In the genomic region with DNA sequence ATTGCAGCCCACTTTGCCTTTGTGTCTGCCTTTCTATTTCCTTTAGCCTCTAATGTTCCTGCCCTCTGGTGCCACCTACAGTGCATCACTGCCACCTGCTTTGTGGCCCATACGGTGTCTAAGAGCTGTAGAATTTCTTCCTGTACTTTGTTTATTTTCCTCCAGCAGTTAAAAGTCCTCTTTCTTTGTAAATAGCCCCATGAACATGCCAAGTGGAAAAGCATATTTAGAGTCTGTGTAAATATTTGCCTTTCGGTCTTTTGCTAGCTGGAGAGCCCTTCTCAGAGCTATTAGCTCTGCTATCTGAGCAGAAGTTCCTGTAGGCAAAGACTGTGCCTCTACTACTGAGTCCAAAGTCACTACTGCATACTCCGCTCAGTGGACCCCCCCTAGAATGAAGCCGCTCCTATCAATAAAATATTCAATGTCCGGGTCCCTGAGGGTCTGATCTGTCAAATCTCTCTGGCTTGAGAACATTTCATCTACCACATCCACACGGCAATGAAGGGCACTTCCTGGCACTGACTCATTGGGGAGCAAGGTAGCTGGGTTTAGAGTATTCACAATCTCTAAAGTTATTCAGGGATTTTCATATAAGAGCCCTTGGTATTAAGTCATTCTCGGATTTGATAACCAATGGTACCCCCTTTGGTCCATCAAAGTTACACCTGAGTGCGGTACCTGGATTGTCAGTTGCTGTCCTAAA, we compare ENCODE assay signal across 9 cellular contexts. TPM values are rescaled to one million over a fixed set of nuclear protein-coding genes. Genes with fewer than 3 reads are reported as not detected.
DNase-seq lines count a peak whose midpoint lies in the region; FAIRE-seq and TF ChIP-seq lines count a peak whose summit lies in the region.
"Had no signal": no experiment of that assay in that cellular context is flagged by ENCODE, and none has a peak within 500 bp of the region (broad histone marks: within the 10 kb centered on the region; RNA-seq: fewer than 3 reads in every experiment).

No MANE protein-coding gene starts in this region.

- H3K27ac ChIP-seq in GM23248 (no peak overlapping the region), endothelial cell of umbilical vein (ENCODE audit: insufficient read depth, low read depth, low read length) (peak overlapping the region; percentile 22), small intestine (ENCODE audit: low read depth in 1 of 2, low read length in 1 of 2) (peak overlapping the region; percentile 14 to 43)
- H3K27ac ChIP-seq: BLaER1 had no signal

- dilution Hi-C loops in endothelial cell of umbilical vein (cut with MboI; ENCODE audit: extremely low pct_ligation_motif_present, low sequenced_read_pairs): no loop called here

- BruUV-seq in endothelial cell of umbilical vein (replicated peaks; lab: Mats Ljungman, UMichigan): no TSS peak

- POLR2A ChIA-PET in endothelial cell of umbilical vein (lab: Charles Lee): interaction anchor here (1.0 kb wide), 1 partner anchor 57 kb away, joined by 3 read pairs; no protein-coding TSS in a partner anchor

- no peaks in the 10 kb centered on the region for H3K9me3 ChIP-seq in GM23248 (ENCODE audit: low read depth)
- H3K9me3 ChIP-seq in endothelial cell of umbilical vein (replicated peaks; ENCODE audit: control insufficient read depth, insufficient read depth, low read length): no peaks in the 10 kb centered on the region
- no peaks in the 10 kb centered on the region for H3K9me3 ChIP-seq in small intestine (ENCODE audit: control insufficient read depth, low read depth)

- TF ChIP-seq POLR2A in endothelial cell of umbilical vein (IDR thresholded peaks at IDR 0.05; ENCODE audit: low read depth, low read length): no peak

- H3K9me1 ChIP-seq in endothelial cell of umbilical vein (replicated peaks; ENCODE audit: control insufficient read depth, extremely low read depth, insufficient read depth, low read length): no peaks in the 10 kb centered on the region

- H3K4me2 ChIP-seq in GM23248 (ENCODE audit: unreplicated experiment) (no peak overlapping the region), endothelial cell of umbilical vein (ENCODE audit: insufficient read depth, low read length) (no peak overlapping the region)
- H3K4me2 ChIP-seq: BLaER1 had no signal

- H3K79me2 ChIP-seq in GM23248 (ENCODE audit: insufficient read depth) (no peaks in the 10 kb centered on the region), endothelial cell of umbilical vein (ENCODE audit: control insufficient read depth, insufficient read depth, low read length) (no peaks in the 10 kb centered on the region)

- no peaks in the 10 kb centered on the region for H3K36me3 ChIP-seq in GM23248 (ENCODE audit: low read depth)
- no peaks in the 10 kb centered on the region for H3K36me3 ChIP-seq in endothelial cell of umbilical vein (ENCODE audit: control insufficient read depth in 2 of 2, extremely low read depth in 1 of 2, insufficient read depth in 2 of 2, low read length in 2 of 2)
- H3K36me3 ChIP-seq in small intestine (ENCODE audit: control insufficient read depth in 2 of 2, insufficient read depth in 2 of 2, low read length in 2 of 2): no peaks in the 10 kb centered on the region
- H3K36me3 ChIP-seq: BLaER1 had no signal

- in situ Hi-C loops in GM23248 (cut with MboI): loop anchor here (10.0 kb wide), 1 partner anchor 129 kb away; no protein-coding TSS in a partner anchor

- no peaks in the 10 kb centered on the region for H3K9me2 ChIP-seq in GM23248 (ENCODE audit: insufficient read depth)

- H3K27me3 ChIP-seq in GM23248 (replicated peaks; ENCODE audit: insufficient read depth) (no peaks in the 10 kb centered on the region), endothelial cell of umbilical vein (ENCODE audit: control insufficient read depth in 2 of 2, insufficient read depth in 2 of 2, low read length in 2 of 2) (no peaks in the 10 kb centered on the region), small intestine (ENCODE audit: control insufficient read depth in 2 of 2, insufficient read depth in 2 of 2, low read length in 2 of 2) (no peaks in the 10 kb centered on the region)
- H3K27me3 ChIP-seq: BLaER1 had no signal

- DNase-seq in NCI-H2081 (lab: John Stamatoyannopoulos, UW) (peak; percentile 5 to 45), NCI-H2081 treated with DMSO at 0.1 percent for 48 hours (lab: John Stamatoyannopoulos, UW) (no peak), GM23248 (peak; percentile 63), T-helper 1 cell (peak in 3 of 5 donors; percentile 15 to 39 (median 25)), endothelial cell of umbilical vein (ENCODE audit: low read depth, low spot score) (peak; percentile 76), small intestine (peak; percentile 80), GM19238 (ENCODE audit: insufficient read length, low spot score) (no peak)

- peak; percentile 70 for FAIRE-seq in endothelial cell of umbilical vein (lab: Jason Lieb, UNC)
- no peak for FAIRE-seq in small intestine (lab: Jason Lieb, UNC)

- WGBS in GM23248 (ENCODE audit: low coverage in 1 of 2, low lambda C conversion rate in 2 of 2, missing lambda C conversion rate in 2 of 2), 2 experiments: 44% methylated on average over 8 of the region's 8 CpGs
- WGBS in small intestine, 3 donors: 32 to 42% (median 35%) methylated on average over 8 of the region's 8 CpGs

- no peak overlapping the region for H2AFZ ChIP-seq in GM23248
- peak overlapping the region; percentile 81 for H2AFZ ChIP-seq in endothelial cell of umbilical vein (ENCODE audit: low read depth, low read length)

- H3K4me3 ChIP-seq in GM23248: no peak overlapping the region
- no peak overlapping the region for H3K4me3 ChIP-seq in endothelial cell of umbilical vein (replicated peaks in 1 of 3; ENCODE audit: insufficient read depth in 1 of 3, low read depth in 1 of 3, low read length in 3 of 3)
- H3K4me3 ChIP-seq in small intestine (ENCODE audit: low read depth in 1 of 2, low read length in 2 of 2): no peak overlapping the region
- H3K4me3 ChIP-seq: BLaER1 had no signal

- no peaks in the 10 kb centered on the region for H4K20me1 ChIP-seq in GM23248 (ENCODE audit: insufficient read depth)
- no peaks in the 10 kb centered on the region for H4K20me1 ChIP-seq in endothelial cell of umbilical vein (replicated peaks; ENCODE audit: control insufficient read depth, extremely low read depth, insufficient read depth, low read length)
- H4K20me1 ChIP-seq: BLaER1 had no signal

- CTCF ChIA-PET in endothelial cell of umbilical vein (lab: Charles Lee): interaction anchor here (0.6 to 3.5 kb wide), 38 partner anchors 8 to 682 kb away, joined by 3 to 63 read pairs (median 6); a partner anchor contains a TSS

- intact Hi-C loops in endothelial cell of umbilical vein (cut with micrococcal nuclease): loop anchor here (1.0 kb wide), 7 partner anchors 23 to 360 kb away; a partner anchor contains a TSS

- no peaks in the 10 kb centered on the region for H3K4me1 ChIP-seq in GM23248 (ENCODE audit: insufficient read depth)
- peaks cover 11% of the 10 kb centered on the region for H3K4me1 ChIP-seq in endothelial cell of umbilical vein (ENCODE audit: control insufficient read depth, extremely low read depth, insufficient read depth, low read length)
- H3K4me1 ChIP-seq in small intestine (ENCODE audit: control insufficient read depth in 2 of 2, insufficient read depth in 1 of 2, low read depth in 1 of 2, low read length in 1 of 2): no peaks in the 10 kb centered on the region
- H3K4me1 ChIP-seq: BLaER1 had no signal

- H3K9ac ChIP-seq in GM23248 (no peak overlapping the region), endothelial cell of umbilical vein (replicated peaks; ENCODE audit: extremely low read depth, insufficient read depth, low read length) (no peak overlapping the region)
- H3K9ac ChIP-seq: BLaER1 had no signal

- no peaks in the 10 kb centered on the region for H3F3A ChIP-seq in GM23248 (ENCODE audit: insufficient read depth)

- TF ChIP-seq CTCF in LNCAP (IDR thresholded peaks at IDR 0.05): peak; percentile 91
- peak; percentile 57 to 59 for TF ChIP-seq CTCF in endothelial cell of umbilical vein (IDR thresholded peaks at IDR 0.05; ENCODE audit: extremely low read depth in 1 of 2, insufficient read depth in 1 of 2, low read depth in 1 of 2, low read length in 2 of 2)

TF ChIP-seq in endothelial cell of umbilical vein, 7 proteins besides CTCF, POLR2A, EP300 and RAD21:
- TF ChIP-seq JUN (IDR thresholded peaks at IDR 0.05; ENCODE audit: borderline replicate concordance, insufficient read depth, insufficient read length, low read depth) (no peak), EZH2 (IDR thresholded peaks at IDR 0.05; ENCODE audit: borderline replicate concordance, low read depth, low read length, severe bottlenecking) (no peak), GATA2 (IDR thresholded peaks at IDR 0.05; ENCODE audit: insufficient read depth, insufficient read length, low read depth, low read length) (no peak)
- TF ChIP-seq, protein P1, sequence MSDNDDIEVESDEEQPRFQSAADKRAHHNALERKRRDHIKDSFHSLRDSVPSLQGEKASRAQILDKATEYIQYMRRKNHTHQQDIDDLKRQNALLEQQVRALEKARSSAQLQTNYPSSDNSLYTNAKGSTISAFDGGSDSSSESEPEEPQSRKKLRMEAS (IDR thresholded peaks at IDR 0.05; ENCODE audit: insufficient read depth, insufficient read length): no peak
TF ChIP-seq in endothelial cell of umbilical vein: peak in this region for 0.

RNA-seq across cellular contexts. Expression of a gene that starts 36.3 kb away (rescaled TPM):
- total RNA-seq in GM23248 (2014; rRNA removed; shearing (Covaris generic)): not detected in 2 replicates
- not detected in 2 replicates for polyA plus RNA-seq in GM23248 (2016; fragmentation: Nextera tagmentation; extraction: Ambion mirVana)
- total RNA-seq in endothelial cell of umbilical vein: 34.5 and 42.1 TPM in 2 replicates
- 25.8 and 36.9 TPM in 2 replicates for polyA plus RNA-seq in endothelial cell of umbilical vein
- polyA plus RNA-seq in endothelial cell of umbilical vein (2011; cell fraction: cytosol; rRNA removed): 20.6 and 24.5 TPM in 2 replicates
- polyA plus RNA-seq in endothelial cell of umbilical vein (2011; cell fraction: nucleus; rRNA removed): 52.3 and 64.1 TPM in 2 replicates
- 0.80 and 0.90 TPM in 2 replicates for polyA plus RNA-seq in endothelial cell of umbilical vein (2012)
- 12.8 and 17.9 TPM in 2 replicates for polyA minus RNA-seq in endothelial cell of umbilical vein
- polyA minus RNA-seq in endothelial cell of umbilical vein (2011; cell fraction: cytosol; rRNA and poly(A)+ RNA removed): not detected
- 15.8 and 24.0 TPM in 2 replicates for polyA minus RNA-seq in endothelial cell of umbilical vein (2011; cell fraction: nucleus; rRNA and poly(A)+ RNA removed)
- 10 to 100 TPM; 13.2 to 28.0 (median 14.8) TPM for polyA plus RNA-seq in small intestine

Comparison
In these comparisons a context has a peak if more than half of its experiments do, and no peak if none do; other contexts are left out.
1. DNase-seq: peak in NCI-H2081 (2 of 2), GM23248 (single experiment), T-helper 1 cell (3 of 5), endothelial cell of umbilical vein (single experiment) and small intestine (single experiment); none in NCI-H2081 treated with DMSO at 0.1 percent for 48 hours (single experiment) and GM19238 (single experiment).